ENCODE assay signal across 9 cellular contexts in the genomic region with DNA sequence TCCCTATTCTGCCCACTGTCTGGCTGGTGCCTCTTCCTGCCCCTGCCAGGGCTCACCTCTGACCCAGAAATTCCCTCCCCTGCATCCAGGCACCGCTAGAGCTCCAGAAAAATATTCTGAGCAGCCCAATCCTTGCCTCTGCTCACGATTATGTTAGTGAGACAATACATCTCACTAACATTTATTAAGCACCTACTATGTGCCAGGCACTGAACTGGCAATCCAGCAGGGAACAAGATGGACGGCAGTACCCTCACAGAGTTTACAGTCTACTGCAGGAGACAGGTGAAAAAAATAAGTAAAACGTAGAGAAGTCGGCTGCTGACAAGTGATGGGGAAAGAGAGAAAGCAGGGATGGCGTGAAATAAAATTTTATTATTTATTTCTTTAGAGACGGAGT. TPM values are rescaled to one million over a fixed set of nuclear protein-coding genes. Genes with fewer than 3 reads are reported as not detected.
"Had no signal": no experiment of that assay in that cellular context is flagged by ENCODE, and none has a peak within 500 bp of the region (broad histone marks: within the 10 kb centered on the region; RNA-seq: fewer than 3 reads in every experiment).

No MANE protein-coding gene starts in this region.

- DNase-seq: GDM1, GF-D8 had no signal

- FAIRE-seq: G401.6, GM12878, GM12891, GM12892, GM18507, GM19239 had no signal

- ATAC-seq: GM12878 had no signal

- H3K4me3 ChIP-seq: GM12878 had no signal

RNA-seq across cellular contexts. Expression of gene TINCR, which starts 5.5 kb away (rescaled TPM):
- total RNA-seq: G401 had no signal
